In the genomic region with DNA sequence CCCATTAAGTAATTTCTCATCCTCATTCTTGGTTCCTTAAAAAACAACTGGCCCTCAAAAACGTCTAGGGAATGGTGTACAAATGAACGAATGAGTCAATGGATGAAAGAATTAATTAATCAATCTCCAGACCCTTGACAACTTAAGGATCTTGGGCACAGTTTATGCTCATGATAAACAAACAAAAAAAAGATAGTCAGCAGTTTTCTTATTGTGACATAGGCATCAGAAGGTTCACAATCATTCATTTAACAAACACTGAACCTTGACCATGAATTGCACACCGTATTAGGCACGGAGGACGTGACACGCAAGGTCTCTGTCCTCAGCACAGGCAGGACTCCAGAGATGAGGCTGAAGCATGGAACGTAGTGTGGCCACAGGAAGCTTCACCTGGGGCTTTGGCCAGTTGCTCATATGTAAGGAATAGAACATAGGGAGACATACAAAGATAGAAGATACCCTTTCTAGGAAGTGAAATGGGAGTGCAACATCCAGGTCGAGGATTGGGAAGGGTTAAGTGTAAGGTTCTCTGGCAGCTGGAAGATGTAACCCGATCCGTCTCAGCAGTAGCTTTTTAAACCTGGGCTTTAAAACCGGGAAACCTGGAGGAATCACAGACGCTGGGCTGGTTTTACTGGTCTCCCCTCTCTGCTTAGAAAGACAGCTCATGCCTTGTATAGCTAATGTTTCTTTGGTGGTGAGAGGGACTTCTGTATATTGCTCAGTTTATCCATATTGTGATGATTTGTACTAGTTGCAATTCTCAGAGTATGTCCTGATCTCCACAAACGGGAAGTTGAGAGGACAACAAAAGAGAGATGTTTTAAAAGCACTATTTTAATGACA, we compare ENCODE assay signal across 10 cellular contexts. TPM values are rescaled to one million over a fixed set of nuclear protein-coding genes. Genes with fewer than 3 reads are reported as not detected.
A peak's percentile ranks its signal among the peaks of the same experiment; 100 is the strongest.
DNase-seq lines count a peak whose midpoint lies in the region; TF ChIP-seq lines count a peak whose summit lies in the region.
"Had no signal": no experiment of that assay in that cellular context is flagged by ENCODE, and none has a peak within 500 bp of the region (broad histone marks: within the 10 kb centered on the region; RNA-seq: fewer than 3 reads in every experiment).

No MANE protein-coding gene starts in this region.

- no peaks in the 10 kb centered on the region for H3K27me3 Mint-ChIP-seq in nephron (ENCODE audit: low read depth)
- peaks cover 13 to 16% of the 10 kb centered on the region in 2 donors for H3K27me3 Mint-ChIP-seq in CD4-positive, alpha-beta memory T cell

- H3K4me3 ChIP-seq in GM23248 = no peak overlapping the region
- no peak overlapping the region for H3K4me3 ChIP-seq in CD4-positive, alpha-beta memory T cell (ENCODE audit: low read length in 2 of 2)

- POLR2A ChIA-PET in CD4-positive, alpha-beta memory T cell (lab: Charles Lee; ENCODE audit: partially characterized antibody) = no interaction called here

- peak overlapping the region in 2 of 3 experiments; percentile 6 to 16 for H3K27ac Mint-ChIP-seq in nephron
- no peak overlapping the region for H3K27ac Mint-ChIP-seq in CD4-positive, alpha-beta memory T cell

- no peaks in the 10 kb centered on the region for H3F3A ChIP-seq in GM23248 (ENCODE audit: insufficient read depth)

- intact Hi-C loops in CD4-positive, alpha-beta memory T cell (cut with micrococcal nuclease) = no loop called here

- no peak overlapping the region for H3K4me3 Mint-ChIP-seq in nephron
- H3K4me3 Mint-ChIP-seq in CD4-positive, alpha-beta memory T cell = no peak overlapping the region

- no peaks in the 10 kb centered on the region for H3K9me2 ChIP-seq in GM23248 (ENCODE audit: insufficient read depth)

- H3K36me3 Mint-ChIP-seq in nephron (ENCODE audit: low read depth) = no peaks in the 10 kb centered on the region
- H3K36me3 Mint-ChIP-seq in CD4-positive, alpha-beta memory T cell = no peaks in the 10 kb centered on the region

- peaks cover 2% of the 10 kb centered on the region; the same call in 1 of the 2 replicates for H3K27me3 ChIP-seq in GM23248 (replicated peaks; ENCODE audit: insufficient read depth)
- H3K27me3 ChIP-seq in CD4-positive, alpha-beta memory T cell (ENCODE audit: insufficient read depth, low read length) = no peaks in the 10 kb centered on the region

- H3K9me3 Mint-ChIP-seq in nephron = no peaks in the 10 kb centered on the region
- no peaks in the 10 kb centered on the region for H3K9me3 Mint-ChIP-seq in CD4-positive, alpha-beta memory T cell

- CTCF ChIA-PET in CD4-positive, alpha-beta memory T cell (lab: Charles Lee; ENCODE audit: partially characterized antibody) = interaction anchor here (0.9 kb wide), 1 partner anchor 8 kb away, joined by 3 read pairs; no protein-coding TSS in a partner anchor

- in situ Hi-C loops in GM23248 (cut with MboI) = no loop called here

- no peak overlapping the region for H3K27ac ChIP-seq in GM23248
- no peak overlapping the region for H3K27ac ChIP-seq in CD4-positive, alpha-beta memory T cell (ENCODE audit: low read depth, low read length)

- H3K9me3 ChIP-seq in GM23248 (ENCODE audit: low read depth) = no peaks in the 10 kb centered on the region
- H3K9me3 ChIP-seq in CD4-positive, alpha-beta memory T cell (ENCODE audit: control insufficient read depth in 1 of 2, low read length in 2 of 2) = no peaks in the 10 kb centered on the region

- 40 to 41% methylated on average over 13 of the region's 13 CpGs for WGBS in GM23248 (ENCODE audit: low coverage in 1 of 2, low lambda C conversion rate in 2 of 2, missing lambda C conversion rate in 2 of 2), 2 experiments

- no peak overlapping the region for H3K9ac ChIP-seq in GM23248

- no peaks in the 10 kb centered on the region for H3K79me2 ChIP-seq in GM23248 (ENCODE audit: insufficient read depth)

- peaks cover 22% of the 10 kb centered on the region for H3K4me1 Mint-ChIP-seq in nephron
- no peaks in the 10 kb centered on the region for H3K4me1 Mint-ChIP-seq in CD4-positive, alpha-beta memory T cell

- no peaks in the 10 kb centered on the region for H4K20me1 ChIP-seq in GM23248 (ENCODE audit: insufficient read depth)

- no peak for TF ChIP-seq CTCF in nephron (IDR thresholded peaks at IDR 0.05; ENCODE audit: unreplicated experiment in 3 of 3)

- H3K4me2 ChIP-seq in GM23248 (ENCODE audit: unreplicated experiment) = no peak overlapping the region

- no peaks in the 10 kb centered on the region for H3K36me3 ChIP-seq in GM23248 (ENCODE audit: low read depth)
- H3K36me3 ChIP-seq in CD4-positive, alpha-beta memory T cell (ENCODE audit: insufficient read depth, low read length) = no peaks in the 10 kb centered on the region

- peak; percentile 12 for DNase-seq in GM23248
- peak; percentile 51 for DNase-seq in NCI-H69 (lab: John Stamatoyannopoulos, UW)
- peak; percentile 49 for DNase-seq in ecto neural progenitor cell (ENCODE audit: low spot score)
- no peak for DNase-seq in NCI-H146 (lab: John Stamatoyannopoulos, UW)
- no peak for DNase-seq in CD4-positive, alpha-beta memory T cell
- DNase-seq in Kasumi-1 (lab: John Stamatoyannopoulos, UW) = no peak
- DNase-seq in EL = no peak
- DNase-seq: central memory CD4-positive, alpha-beta T cell; NCI-H748 treated with DMSO at 0.1 percent for 48 hours had no signal

- H2AFZ ChIP-seq in GM23248 = no peak overlapping the region

- no peaks in the 10 kb centered on the region for H3K4me1 ChIP-seq in GM23248 (ENCODE audit: insufficient read depth)
- H3K4me1 ChIP-seq in CD4-positive, alpha-beta memory T cell (ENCODE audit: insufficient read depth, low read length) = no peaks in the 10 kb centered on the region

RNA-seq across cellular contexts. Expression of a gene that starts 8.9 kb away (rescaled TPM):
- total RNA-seq in GM23248 (2014; rRNA removed; shearing (Covaris generic)) = 198 and 211 TPM in 2 replicates
- 154 and 157 TPM in 2 replicates for polyA plus RNA-seq in GM23248 (2016; fragmentation: Nextera tagmentation; extraction: Ambion mirVana)
- total RNA-seq in CD4-positive, alpha-beta memory T cell = under 1 TPM in 1 of 2 experiments, not detected in 1; 0.44 TPM
- not detected for polyA plus RNA-seq in CD4-positive, alpha-beta memory T cell

Comparison
In these comparisons a context has a peak if more than half of its experiments do, and no peak if none do; other contexts are left out.
1. DNase-seq: peak in GM23248 (single experiment), NCI-H69 (single experiment) and ecto neural progenitor cell (single experiment); none in NCI-H146 (single experiment), CD4-positive, alpha-beta memory T cell (0 of 5), Kasumi-1 (0 of 2) and EL (single experiment).
2. H3K27ac Mint-ChIP-seq: peak in nephron (2 of 3); none in CD4-positive, alpha-beta memory T cell (0 of 7).
3. RNA of a gene that starts 8.9 kb away (total RNA-seq): 198 to 211 TPM in GM23248; 0.44 TPM in CD4-positive, alpha-beta memory T cell; every median in the first group is over 100 times any median in the second.